11 cellular contexts compared by ENCODE assay signal in genomic region chr3:62229908-62230307, GRCh38.
DNase-seq lines count a peak whose midpoint lies in the region; ATAC-seq, FAIRE-seq and TF ChIP-seq lines count a peak whose summit lies in the region.
"Had no signal": no experiment of that assay in that cellular context is flagged by ENCODE, and none has a peak within 500 bp of the region (broad histone marks: within the 10 kb centered on the region; RNA-seq: fewer than 3 reads in every experiment).

No MANE protein-coding gene starts in this region.

- FAIRE-seq in RCC 7860 (lab: Jason Lieb, UNC), result no peak

- in situ Hi-C loops in brain microvascular endothelial cell (cut with HindIII; ENCODE audit: low pct_ligation_motif_present, low sequenced_read_pairs), result no loop called here

- H3K4me3 ChIP-seq in brain microvascular endothelial cell (ENCODE audit: low read depth, low read length), result no peak overlapping the region

- DNase-seq in NCI-H2171 treated with DMSO at 0.1 percent for 48 hours (lab: John Stamatoyannopoulos, UW) (peak; percentile 2), NCI-H2171 (lab: John Stamatoyannopoulos, UW) (no peak), M059J (ENCODE audit: low read depth) (peak; percentile 3), brain microvascular endothelial cell (no peak), pons (ENCODE audit: low spot score) (peak; percentile 12), RCC 7860 (ENCODE audit: low spot score) (no peak)
- DNase-seq in activated CD4-positive, alpha-beta T cell treated with anti-CD3 and anti-CD28 coated beads for 48 hours, result no peak
- DNase-seq: activated CD8-positive, alpha-beta memory T cell treated with anti-CD3 and anti-CD28 coated beads for 24 hours; NCI-H774; stimulated activated naive CD8-positive, alpha-beta T cell treated with anti-CD3 and anti-CD28 coated beads, Interleukin-15, amount 100 ng/mL, for 72 hours had no signal

- no peaks in the 10 kb centered on the region for H3K27me3 ChIP-seq in brain microvascular endothelial cell (replicated peaks)

- no peak for ATAC-seq in GM18861 (IDR thresholded peaks at IDR 0.05; ENCODE audit: unreplicated experiment)
- ATAC-seq: stimulated activated naive CD8-positive, alpha-beta T cell treated with anti-CD3 and anti-CD28 coated beads, Interleukin-15, amount 100 ng/mL, for 72 hours had no signal

- TF ChIP-seq CTCF in brain microvascular endothelial cell (IDR thresholded peaks at IDR 0.05; ENCODE audit: low read depth, low read length, missing control alignments), result peak; percentile 33

- H3K27ac ChIP-seq in brain microvascular endothelial cell, result no peak overlapping the region

- no peaks in the 10 kb centered on the region for H3K36me3 ChIP-seq in brain microvascular endothelial cell (replicated peaks)

Comparison
In these comparisons a context has a peak if more than half of its experiments do, and no peak if none do; other contexts are left out.
1. DNase-seq: peak in NCI-H2171 treated with DMSO at 0.1 percent for 48 hours (single experiment), M059J (single experiment) and pons (single experiment); none in NCI-H2171 (single experiment), brain microvascular endothelial cell (single experiment), RCC 7860 (single experiment) and activated CD4-positive, alpha-beta T cell treated with anti-CD3 and anti-CD28 coated beads for 48 hours (single experiment).